24 cellular contexts compared by ENCODE assay signal in genomic region chr7:127551941-127552340, GRCh38.
"Had no signal": no experiment of that assay in that cellular context is flagged by ENCODE, and none has a peak within 500 bp of the region (broad histone marks: within the 10 kb centered on the region; RNA-seq: fewer than 3 reads in every experiment).

No MANE protein-coding gene starts in this region.

- DNase-seq: colonic mucosa; cortex of kidney; dermis blood vessel endothelial cell; dorsolateral prefrontal cortex; effector CD4-positive, alpha-beta T cell; effector CD8-positive, alpha-beta T cell; effector memory CD4-positive, alpha-beta T cell; effector memory CD8-positive, alpha-beta T cell; endodermal cell; erythroblast; esophagus squamous epithelium; foreskin fibroblast; foreskin keratinocyte; foreskin melanocyte; gastrocnemius medialis; glutamatergic neuron; head of caudate nucleus; heart left ventricle; heart right ventricle had no signal

- H3K9me3 Mint-ChIP-seq: effector memory CD8-positive, alpha-beta T cell had no signal

- H3K27ac Mint-ChIP-seq: dendritic cell treated with granulocyte-macrophage colony-stimulating factor and Interleukin-4, amounts not matched to agents 40 ng/mL and 50 ng/mL, for 4 days; effector memory CD8-positive, alpha-beta T cell; endodermal cell had no signal

- H3K4me1 ChIP-seq: colonic mucosa, esophagus muscularis mucosa, esophagus squamous epithelium, foreskin keratinocyte, gastrocnemius medialis, gastroesophageal sphincter, heart left ventricle, heart right ventricle had no signal

- H3K27me3 ChIP-seq: colonic mucosa, dorsolateral prefrontal cortex, esophagus muscularis mucosa, esophagus squamous epithelium, foreskin keratinocyte, gastrocnemius medialis, gastroesophageal sphincter, heart left ventricle, heart right ventricle had no signal

- H3K4me3 Mint-ChIP-seq: dendritic cell treated with granulocyte-macrophage colony-stimulating factor and Interleukin-4, amounts not matched to agents 40 ng/mL and 50 ng/mL, for 4 days; effector memory CD8-positive, alpha-beta T cell; endodermal cell had no signal

- H3K27ac ChIP-seq: colonic mucosa, coronary artery, dorsolateral prefrontal cortex, epithelial cell of prostate, esophagus muscularis mucosa, esophagus squamous epithelium, foreskin keratinocyte, gastrocnemius medialis, gastroesophageal sphincter, heart left ventricle, heart right ventricle had no signal

- H3K36me3 ChIP-seq: colonic mucosa, esophagus muscularis mucosa, esophagus squamous epithelium, gastrocnemius medialis, gastroesophageal sphincter, heart left ventricle, heart right ventricle had no signal

- H3K9me3 ChIP-seq: colonic mucosa, esophagus muscularis mucosa, esophagus squamous epithelium, gastrocnemius medialis, gastroesophageal sphincter, heart left ventricle, heart right ventricle had no signal

- H3K4me1 Mint-ChIP-seq: endodermal cell had no signal

- H3K4me3 ChIP-seq: colonic mucosa, coronary artery, dorsolateral prefrontal cortex, esophagus muscularis mucosa, esophagus squamous epithelium, gastrocnemius medialis, gastroesophageal sphincter, heart left ventricle, heart right ventricle had no signal
